ENCODE assay signal across 17 cellular contexts in genomic region chr10:6120691-6121090, GRCh38. TPM values are rescaled to one million over a fixed set of nuclear protein-coding genes. Genes with fewer than 3 reads are reported as not detected.
DNase-seq lines count a peak whose midpoint lies in the region; ATAC-seq and TF ChIP-seq lines count a peak whose summit lies in the region.
"Had no signal": no experiment of that assay in that cellular context is flagged by ENCODE, and none has a peak within 500 bp of the region (broad histone marks: within the 10 kb centered on the region; RNA-seq: fewer than 3 reads in every experiment).

No MANE protein-coding gene starts in this region.

- whole genome bisulfite sequencing in esophagus squamous epithelium, 2 donors, result 56 to 71% methylated on average over 14 to 15 of the region's 15 CpGs
- 38 to 54% methylated on average over 15 of the region's 15 CpGs for WGBS in aorta, 2 donors

- no peaks in the 10 kb centered on the region for H3K9me3 ChIP-seq in left ventricle myocardium inferior (replicated peaks)
- no peaks in the 10 kb centered on the region for H3K9me3 ChIP-seq in esophagus squamous epithelium
- no peaks in the 10 kb centered on the region for H3K9me3 ChIP-seq in aorta (ENCODE audit: control insufficient read depth, low read length)
- H3K9me3 ChIP-seq: Peyer's patch, tibial artery had no signal

- no peaks in the 10 kb centered on the region for H3K27me3 ChIP-seq in left ventricle myocardium inferior (ENCODE audit: low read depth)
- no peaks in the 10 kb centered on the region for H3K27me3 ChIP-seq in esophagus squamous epithelium
- H3K27me3 ChIP-seq in aorta (ENCODE audit: control insufficient read depth in 1 of 2, insufficient read depth in 2 of 2, low read length in 1 of 2), result no peaks in the 10 kb centered on the region
- H3K27me3 ChIP-seq: Peyer's patch, tibial artery had no signal

- intact Hi-C loops in left ventricle myocardium inferior (cut with micrococcal nuclease) (no loop called here), Right ventricle myocardium inferior (cut with DNase I) (no loop called here), esophagus squamous epithelium (cut with DNase I) (no loop called here), aorta (cut with DNase I) (no loop called here)

- TF ChIP-seq POLR2A in esophagus squamous epithelium (IDR thresholded peaks at IDR 0.05), result no peak

- H3K4me3 ChIP-seq in left ventricle myocardium inferior, result no peak overlapping the region
- H3K4me3 ChIP-seq in esophagus squamous epithelium, result no peak overlapping the region
- H3K4me3 ChIP-seq in aorta (ENCODE audit: low read length in 2 of 2), result no peak overlapping the region
- H3K4me3 ChIP-seq: Peyer's patch, tibial artery had no signal

- TF ChIP-seq CTCF in left ventricle myocardium inferior (IDR thresholded peaks at IDR 0.05; ENCODE audit: borderline replicate concordance) (no peak), esophagus squamous epithelium (IDR thresholded peaks at IDR 0.05) (no peak)

- peaks cover 23% of the 10 kb centered on the region for H3K4me1 ChIP-seq in left ventricle myocardium inferior
- peaks cover 13 to 52% (median 27%) of the 10 kb centered on the region in 3 donors for H3K4me1 ChIP-seq in esophagus squamous epithelium
- no peaks in the 10 kb centered on the region for H3K4me1 ChIP-seq in aorta (ENCODE audit: control insufficient read depth in 1 of 2, insufficient read depth in 2 of 2, low read length in 2 of 2)

- H3K27ac ChIP-seq in left ventricle myocardium inferior (replicated peaks), result peak overlapping the region; percentile 11
- peak overlapping the region in 3 of 4 donors; percentile 13 to 72 (median 51) for H3K27ac ChIP-seq in esophagus squamous epithelium
- no peak overlapping the region for H3K27ac ChIP-seq in aorta (ENCODE audit: low read depth in 1 of 2, low read length in 2 of 2)
- H3K27ac ChIP-seq: tibial artery had no signal

- H3K36me3 ChIP-seq in left ventricle myocardium inferior, result peaks cover 14% of the 10 kb centered on the region
- peaks cover 0 to 15% (median 3%) of the 10 kb centered on the region in 3 donors for H3K36me3 ChIP-seq in esophagus squamous epithelium
- no peaks in the 10 kb centered on the region for H3K36me3 ChIP-seq in aorta (ENCODE audit: control insufficient read depth in 1 of 2, insufficient read depth in 2 of 2, low read length in 1 of 2)

- no peak for DNase-seq in left ventricle myocardium inferior
- DNase-seq in Right ventricle myocardium inferior (ENCODE audit: missing footprints), result no peak
- no peak for DNase-seq in esophagus squamous epithelium (lab: John Stamatoyannopoulos, UW)
- DNase-seq in occipital lobe (lab: John Stamatoyannopoulos, UW), result peak; percentile 38
- DNase-seq in aorta, result no peak
- no peak for DNase-seq in SK-N-DZ (ENCODE audit: low spot score)
- no peak for DNase-seq in stimulated activated naive CD4-positive, alpha-beta T cell (lab: John Stamatoyannopoulos, UW)
- DNase-seq: activated CD4-positive, alpha-beta T cell treated with anti-CD3 and anti-CD28 coated beads for 48 hours; DMS 273 treated with DMSO at 0.1 percent for 48 hours; effector CD8-positive, alpha-beta T cell; NCI-H1105 treated with DMSO at 0.1 percent for 48 hours; tibial artery had no signal

- ATAC-seq in Right ventricle myocardium inferior (no peak), aorta (ENCODE audit: low FRiP score) (peak; percentile 49), HG03196 (IDR thresholded peaks at IDR 0.05; ENCODE audit: unreplicated experiment) (no peak)

RNA-seq across cellular contexts. Expression of gene RBM17, which starts 31.9 kb away (rescaled TPM):
- total RNA-seq in left ventricle myocardium inferior (56.1 TPM), Right ventricle myocardium inferior (65.7 TPM), esophagus squamous epithelium (10 to 100 TPM; 35.7 to 61.8 (median 39.4) TPM), occipital lobe (38.2 TPM), aorta (10 to 100 TPM; 82.0 to 94.1 TPM)
- 10 to 100 TPM; 41.4 to 89.4 TPM for polyA plus RNA-seq in aorta
- 53.5 and 71.4 TPM in 2 replicates for polyA plus RNA-seq in SK-N-DZ (2014; cell fraction: cytosol; rRNA removed)
- polyA plus RNA-seq in SK-N-DZ (2014; cell fraction: nucleus; rRNA removed), result 213 and 282 TPM in 2 replicates

RNA-seq across cellular contexts. Expression of gene IL2RA, which starts 58.5 kb away (rescaled TPM):
- total RNA-seq in left ventricle myocardium inferior, result 2.3 TPM
- 3.8 TPM for total RNA-seq in Right ventricle myocardium inferior
- total RNA-seq in esophagus squamous epithelium, result 1 to 10 TPM in 2 of 4 donors, under 1 TPM in 1, not detected in 1; 0.70 to 3.8 (median 3.0) TPM
- total RNA-seq in occipital lobe, result not detected
- total RNA-seq in aorta, result 1 to 10 TPM; 2.4 to 4.2 TPM
- 1 to 10 TPM in 1 of 2 donors, under 1 TPM in 1; 0.33 to 4.1 TPM for polyA plus RNA-seq in aorta
- polyA plus RNA-seq in SK-N-DZ (2014; cell fraction: cytosol; rRNA removed), result not detected in 2 replicates
- polyA plus RNA-seq in SK-N-DZ (2014; cell fraction: nucleus; rRNA removed), result not detected in 2 replicates
- total RNA-seq: kidney epithelial cell, NCI-H460 had no signal
- polyA plus RNA-seq: neural cell had no signal

Comparison
In these comparisons a context has a peak if more than half of its experiments do, and no peak if none do; other contexts are left out.
1. H3K27ac ChIP-seq: peak in left ventricle myocardium inferior (single experiment) and esophagus squamous epithelium (3 of 4); none in aorta (0 of 2).